ENCODE assay signal across 30 cellular contexts in genomic region chr10:12397931-12398330, GRCh38.
"Had no signal": no experiment of that assay in that cellular context is flagged by ENCODE, and none has a peak within 500 bp of the region (broad histone marks: within the 10 kb centered on the region; RNA-seq: fewer than 3 reads in every experiment).

No MANE protein-coding gene starts in this region.

- H3K27me3 ChIP-seq: ascending aorta, breast epithelium, esophagus squamous epithelium, neural progenitor cell, right atrium auricular region, testis, uterus had no signal

- H3K27ac Mint-ChIP-seq: activated naive CD8-positive, alpha-beta T cell treated with anti-CD3 and anti-CD28 coated beads for 36 hours; neural progenitor cell; T-cell; T-helper 2 cell treated with Interferon-gamma antibody and Interleukin-4, amounts not matched to agents 5 μg/mL and 100 μg/mL, for 36 hours had no signal

- H3K4me1 ChIP-seq: breast epithelium, neural progenitor cell, parathyroid adenoma, psoas muscle, testis, uterus had no signal

- H3K27me3 Mint-ChIP-seq: activated naive CD8-positive, alpha-beta T cell treated with anti-CD3 and anti-CD28 coated beads for 36 hours; memory B cell; T-cell had no signal

- DNase-seq: activated CD4-positive, alpha-beta T cell treated with anti-CD3 and anti-CD28 coated beads for 4 hours; activated CD4-positive, alpha-beta T cell treated with anti-CD3 and anti-CD28 coated beads, Interleukin-2, amount 50 U/mL, for 48 hours; activated effector memory CD4-positive, alpha-beta T cell treated with Interleukin-2 at 50 U/mL for 16 hours; activated naive CD4-positive, alpha-beta T cell treated with Interleukin-2 at 50 U/mL for 16 hours; activated naive CD8-positive, alpha-beta T cell treated with anti-CD3 and anti-CD28 coated beads for 36 hours; central memory CD4-positive, alpha-beta T cell; dermis blood vessel endothelial cell; effector CD4-positive, alpha-beta T cell; esophagus squamous epithelium; hippocampal formation; immature natural killer cell; kidney; left colon; midbrain; natural killer cell; occipital lobe; psoas muscle; stimulated activated CD4-positive, alpha-beta T cell treated with anti-CD3 and anti-CD28 coated beads, Interleukin-2, amount 100 ng/mL, for 48 hours; stimulated activated naive CD8-positive, alpha-beta T cell treated with anti-CD3 and anti-CD28 coated beads, Interleukin-15, Interleukin-2, amounts not matched to agents 100 U/mL and 50 U/mL, for 24 hours; T-cell; testis; trophoblast cell; uterus had no signal

- H3K4me3 ChIP-seq: ascending aorta, breast epithelium, esophagus squamous epithelium, neural progenitor cell, psoas muscle, right atrium auricular region, testis, uterus had no signal

- H3K4me3 Mint-ChIP-seq: activated naive CD8-positive, alpha-beta T cell treated with anti-CD3 and anti-CD28 coated beads for 36 hours; immature natural killer cell; memory B cell; natural killer cell; neural progenitor cell; T-cell; T-helper 2 cell treated with Interferon-gamma antibody and Interleukin-4, amounts not matched to agents 5 μg/mL and 100 μg/mL, for 36 hours had no signal

- ATAC-seq: left colon; natural killer cell; psoas muscle; stimulated activated naive CD8-positive, alpha-beta T cell treated with anti-CD3 and anti-CD28 coated beads, Interleukin-15, Interleukin-2, amounts not matched to agents 100 U/mL and 50 U/mL, for 24 hours; T-cell had no signal

- H3K36me3 Mint-ChIP-seq: immature natural killer cell, natural killer cell had no signal

- H3K27ac ChIP-seq: ascending aorta, breast epithelium, esophagus squamous epithelium, neural progenitor cell, parathyroid adenoma, psoas muscle, testis, uterus had no signal

- H3K9ac ChIP-seq: neural progenitor cell, parathyroid adenoma had no signal

- H3K36me3 ChIP-seq: ascending aorta, breast epithelium, esophagus squamous epithelium, neural progenitor cell, right atrium auricular region, uterus had no signal

- H3K9me3 Mint-ChIP-seq: activated naive CD8-positive, alpha-beta T cell treated with anti-CD3 and anti-CD28 coated beads for 36 hours; immature natural killer cell; memory B cell; natural killer cell; T-cell; T-helper 2 cell treated with Interferon-gamma antibody and Interleukin-4, amounts not matched to agents 5 μg/mL and 100 μg/mL, for 36 hours had no signal

- H3K9me3 ChIP-seq: ascending aorta, breast epithelium, esophagus squamous epithelium, psoas muscle, right atrium auricular region, testis, uterus had no signal
